ENCODE assay signal across 23 cellular contexts in the genomic region with DNA sequence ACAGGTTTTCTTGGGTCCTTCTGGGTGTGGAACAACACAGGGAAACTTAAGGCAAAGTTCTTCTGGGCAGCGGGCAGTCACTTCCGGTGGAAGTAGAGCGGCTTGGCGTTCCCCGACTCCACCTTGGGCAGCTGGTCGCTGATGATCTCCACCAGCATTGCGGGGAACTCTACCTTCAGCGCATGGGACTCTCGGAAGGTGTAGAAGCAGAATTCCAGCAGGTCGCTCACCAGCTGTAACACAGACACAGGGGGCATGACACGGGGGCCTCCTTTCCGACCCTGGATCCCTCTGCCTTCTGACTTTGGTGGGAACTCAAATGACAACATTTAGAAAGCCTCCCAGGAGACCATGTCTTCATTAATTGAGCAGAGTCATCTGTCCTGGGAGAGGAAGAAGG.
"Had no signal": no experiment of that assay in that cellular context is flagged by ENCODE, and none has a peak within 500 bp of the region (broad histone marks: within the 10 kb centered on the region; RNA-seq: fewer than 3 reads in every experiment).

No MANE protein-coding gene starts in this region.

- H3K27me3 ChIP-seq: dorsolateral prefrontal cortex, esophagus squamous epithelium, gastrocnemius medialis, heart right ventricle, left lung had no signal

- H3K4me1 ChIP-seq: esophagus squamous epithelium, left lung, lower lobe of right lung had no signal

- H3K4me3 ChIP-seq: coronary artery, dorsolateral prefrontal cortex, esophagus squamous epithelium, gastrocnemius medialis, heart right ventricle, left lung, lower lobe of right lung had no signal

- ATAC-seq: gastrocnemius medialis; left cardiac atrium; left lung; left ventricle myocardium superior; lower lobe of right lung; naive thymus-derived CD4-positive, alpha-beta T cell had no signal

- H3K4me3 Mint-ChIP-seq: naive thymus-derived CD4-positive, alpha-beta T cell had no signal

- H3K27me3 Mint-ChIP-seq: naive thymus-derived CD4-positive, alpha-beta T cell had no signal

- H3K9me3 ChIP-seq: esophagus squamous epithelium, gastrocnemius medialis, left lung, lower lobe of right lung had no signal

- FAIRE-seq: colon, endothelial cell of umbilical vein, islet of Langerhans, keratinocyte had no signal

- DNase-seq: dermis blood vessel endothelial cell; effector CD4-positive, alpha-beta T cell; effector memory CD4-positive, alpha-beta T cell; esophagus squamous epithelium; foreskin fibroblast; foreskin melanocyte; gastrocnemius medialis; glutamatergic neuron; heart right ventricle; hippocampal formation; left cardiac atrium; left ventricle myocardium superior; lower lobe of right lung; mesenchymal stem cell; midbrain; naive thymus-derived CD4-positive, alpha-beta T cell had no signal

- H3K27ac ChIP-seq: coronary artery, dorsolateral prefrontal cortex, esophagus squamous epithelium, gastrocnemius medialis, heart right ventricle, left lung, lower lobe of right lung had no signal
